Comparison of ENCODE assay signal across 11 cellular contexts in genomic region chr15:89468808-89469207, GRCh38. TPM values are rescaled to one million over a fixed set of nuclear protein-coding genes. Genes with fewer than 3 reads are reported as not detected.
DNase-seq lines count a peak whose midpoint lies in the region; ATAC-seq and TF ChIP-seq lines count a peak whose summit lies in the region.
"Not testable (repeated sequence)": the region's sequence is repeated elsewhere in the genome, so short reads cannot be mapped to it uniquely, and the experiment has no call there.
"Had no signal": no experiment of that assay in that cellular context is flagged by ENCODE, and none has a peak within 500 bp of the region (broad histone marks: within the 10 kb centered on the region; RNA-seq: fewer than 3 reads in every experiment).

No MANE protein-coding gene starts in this region.

- H3K4me3 ChIP-seq in IMR-90 (ENCODE audit: insufficient read depth, low read depth, low read length); RWPE2 (ENCODE audit: severe bottlenecking): not testable (repeated sequence)

- not testable (repeated sequence) for H3K36me3 Mint-ChIP-seq in H9 (ENCODE audit: insufficient read depth in 1 of 3, low read depth in 3 of 3); glutamatergic neuron (ENCODE audit: unreplicated experiment)

- not testable (repeated sequence) for H2BK5ac ChIP-seq in H9 (ENCODE audit: insufficient read length, low read length); IMR-90 (ENCODE audit: low read depth, low read length, poor library complexity, severe bottlenecking)

- H3K4ac ChIP-seq in H9 (ENCODE audit: low read depth, low read length); IMR-90 (ENCODE audit: low read depth, low read length): not testable (repeated sequence)

- TF ChIP-seq POLR2A in IMR-90 (IDR thresholded peaks at IDR 0.05; ENCODE audit: low read depth, low read length), result not testable (repeated sequence)

- H3K4me3 Mint-ChIP-seq in H9, result peak overlapping the region in 1 of 2 experiments; percentile 17; a peak in 2 of 5 replicates
- not testable (repeated sequence) for H3K4me3 Mint-ChIP-seq in glutamatergic neuron (ENCODE audit: unreplicated experiment)

- H3K27me3 ChIP-seq in H9 (ENCODE audit: insufficient read depth, low read length); RWPE2 (ENCODE audit: insufficient read depth, poor library complexity, severe bottlenecking): not testable (repeated sequence)
- peaks cover 29% of the 10 kb centered on the region for H3K27me3 ChIP-seq in IMR-90 (ENCODE audit: control insufficient read depth, insufficient read depth, low read length)

- H2BK12ac ChIP-seq in H9 (ENCODE audit: insufficient read length, low read depth, low read length), result not testable (repeated sequence)

- peak overlapping the region in 2 of 3 experiments; percentile 31 to 85; a peak in 4 of 7 replicates for H3K27ac Mint-ChIP-seq in H9
- peak overlapping the region; percentile 22 for H3K27ac Mint-ChIP-seq in glutamatergic neuron (ENCODE audit: unreplicated experiment)

- not testable (repeated sequence) for H3K4me1 ChIP-seq in H9 (ENCODE audit: insufficient read depth, low read length); IMR-90 (ENCODE audit: control insufficient read depth, insufficient read depth, low read length)
- H3K4me1 ChIP-seq in RWPE2 (ENCODE audit: insufficient read depth, poor library complexity, severe bottlenecking), result peaks cover 12% of the 10 kb centered on the region

- H3K79me1 ChIP-seq in H9 (ENCODE audit: insufficient read depth, low read depth, low read length, poor library complexity, severe bottlenecking); IMR-90 (ENCODE audit: low read depth in 1 of 2, low read length in 2 of 2): not testable (repeated sequence)

- WGBS in H9 (ENCODE audit: extremely low coverage, insufficient read length, low lambda C conversion rate), result no CpG with 5 or more reads among the region's 1 CpG
- no CpG with 5 or more reads among the region's 1 CpG for WGBS in IMR-90 (ENCODE audit: extremely low coverage in 2 of 2, insufficient read length in 1 of 2), 2 experiments

- H2BK20ac ChIP-seq in H9 (ENCODE audit: low read depth, low read length, poor library complexity, severe bottlenecking); IMR-90 (ENCODE audit: low read depth, low read length): not testable (repeated sequence)

- H3K14ac ChIP-seq in H9 (ENCODE audit: insufficient read depth, low read length); IMR-90 (replicated peaks; ENCODE audit: low read depth, low read length): not testable (repeated sequence)

- not testable (repeated sequence) for H3K23me2 ChIP-seq in H9 (ENCODE audit: insufficient read length, low read depth, low read length, poor library complexity, severe bottlenecking)

- not testable (repeated sequence) for H2AFZ ChIP-seq in H9 (ENCODE audit: low read length); IMR-90 (replicated peaks; ENCODE audit: low read length, poor library complexity)

- DNase-seq in A172 (ENCODE audit: low spot score), result peak; percentile 56
- DNase-seq in H9; RWPE2 (ENCODE audit: low spot score); glutamatergic neuron: not testable (repeated sequence)
- peak; percentile 5 for DNase-seq in IMR-90
- peak; percentile 25 for DNase-seq in astrocyte of the hippocampus (ENCODE audit: low read depth, low spot score)
- peak; percentile 26 for DNase-seq in dermis blood vessel endothelial cell
- peak; percentile 71 for DNase-seq in kidney tubule cell (ENCODE audit: low spot score)

- H4K20me1 ChIP-seq in H9 (ENCODE audit: control insufficient read depth, insufficient read depth, insufficient read length); IMR-90 (ENCODE audit: insufficient read depth, low read length): not testable (repeated sequence)

- dilution Hi-C loops in IMR-90 (cut with HindIII; ENCODE audit: low sequenced_read_pairs, unreplicated experiment), result not testable (repeated sequence)

- not testable (repeated sequence) for H2BK15ac ChIP-seq in H9 (ENCODE audit: low read depth, low read length); IMR-90 (ENCODE audit: low read depth, low read length)

- not testable (repeated sequence) for H3K18ac ChIP-seq in H9 (ENCODE audit: insufficient read length, low read depth, low read length); IMR-90 (ENCODE audit: low read depth, low read length)

- H4K91ac ChIP-seq in H9 (ENCODE audit: insufficient read length, low read depth, low read length); IMR-90 (ENCODE audit: insufficient read depth, low read depth, low read length): not testable (repeated sequence)

- H3K9me1 ChIP-seq in IMR-90 (ENCODE audit: insufficient read depth, low read length), result not testable (repeated sequence)

- H3K23ac ChIP-seq in H9 (ENCODE audit: insufficient read length, low read depth, low read length); IMR-90 (ENCODE audit: low read depth, low read length): not testable (repeated sequence)

- CTCF ChIA-PET in IMR-90 (lab: Yijun Ruan, JAX), result not testable (repeated sequence)

- H3K9me3 Mint-ChIP-seq in H9; glutamatergic neuron (ENCODE audit: unreplicated experiment): not testable (repeated sequence)

- not testable (repeated sequence) for H3K79me2 ChIP-seq in H9 (ENCODE audit: insufficient read depth, low read length)

- H3K27ac ChIP-seq in H9 (ENCODE audit: insufficient read length, low read depth, low read length) (peak overlapping the region; percentile 33), RWPE2 (ENCODE audit: poor library complexity, severe bottlenecking) (peak overlapping the region; percentile 31)
- not testable (repeated sequence) for H3K27ac ChIP-seq in IMR-90 (ENCODE audit: insufficient read depth, low read length)

- not testable (repeated sequence) for H2AK9ac ChIP-seq in IMR-90 (replicated peaks; ENCODE audit: low read depth, low read length, poor library complexity)

- not testable (repeated sequence) for H3K4me2 ChIP-seq in H9 (ENCODE audit: insufficient read depth, insufficient read length, low read length); IMR-90 (ENCODE audit: low read depth, low read length)

- not testable (repeated sequence) for TF ChIP-seq CTCF in H9 (conservative IDR thresholded peaks at IDR 0.05); IMR-90 (conservative IDR thresholded peaks at IDR 0.05; ENCODE audit: low read depth, low read length); RWPE2 (IDR thresholded peaks at IDR 0.05; ENCODE audit: poor library complexity, severe bottlenecking); glutamatergic neuron (IDR thresholded peaks at IDR 0.05; ENCODE audit: partially characterized antibody, unreplicated experiment)

- H4K8ac ChIP-seq in H9 (replicated peaks; ENCODE audit: insufficient read length, low read depth, low read length); IMR-90 (ENCODE audit: low read depth in 2 of 2, low read length in 2 of 2): not testable (repeated sequence)

- H3K9me3 ChIP-seq in H9 (ENCODE audit: control insufficient read depth, low read depth, low read length); IMR-90 (ENCODE audit: control insufficient read depth, insufficient read depth, low read length); RWPE2 (ENCODE audit: severe bottlenecking): not testable (repeated sequence)

- in situ Hi-C loops in IMR-90 (cut with MboI; ENCODE audit: low sequenced_read_pairs), result not testable (repeated sequence)

- intact Hi-C loops in IMR-90 (cut with micrococcal nuclease), result not testable (repeated sequence)

- not testable (repeated sequence) for H3K56ac ChIP-seq in H9 (ENCODE audit: insufficient read length, low read depth, low read length); IMR-90 (ENCODE audit: extremely low read depth, insufficient read depth, low read length)

- H4K5ac ChIP-seq in H9 (ENCODE audit: insufficient read length, low read depth, low read length); IMR-90 (ENCODE audit: low read depth, low read length): not testable (repeated sequence)

- H2BK120ac ChIP-seq in H9 (ENCODE audit: low read depth, low read length, poor library complexity, severe bottlenecking); IMR-90 (ENCODE audit: low read depth, low read length): not testable (repeated sequence)

- POLR2A ChIA-PET in IMR-90 (lab: Charles Lee; ENCODE audit: unreplicated experiment), result not testable (repeated sequence)

- not testable (repeated sequence) for BruUV-seq in IMR-90 (replicated peaks; lab: Mats Ljungman, UMichigan)

- H3T11ph ChIP-seq in H9 (ENCODE audit: low read length), result not testable (repeated sequence)

- not testable (repeated sequence) for H3K36me3 ChIP-seq in IMR-90 (ENCODE audit: control insufficient read depth, insufficient read depth, low read length); RWPE2 (ENCODE audit: low read depth)

- ATAC-seq in IMR-90 (ENCODE audit: low read depth), result not testable (repeated sequence)
- ATAC-seq in RWPE2 (ENCODE audit: low read depth), result peak; percentile 88

- peaks cover 17% of the 10 kb centered on the region for H3K27me3 Mint-ChIP-seq in H9 (ENCODE audit: low read depth)
- H3K27me3 Mint-ChIP-seq in glutamatergic neuron (ENCODE audit: unreplicated experiment), result not testable (repeated sequence)

- H2AK5ac ChIP-seq in H9 (ENCODE audit: insufficient read length, low read length); IMR-90 (ENCODE audit: low read depth, low read length): not testable (repeated sequence)

- not testable (repeated sequence) for TF ChIP-seq RAD21 in IMR-90 (IDR thresholded peaks at IDR 0.05; ENCODE audit: low read length)

- peaks cover 28 to 29% of the 10 kb centered on the region in 2 experiments for H3K4me1 Mint-ChIP-seq in H9
- not testable (repeated sequence) for H3K4me1 Mint-ChIP-seq in glutamatergic neuron (ENCODE audit: low read depth, unreplicated experiment)

- not testable (repeated sequence) for H3K9ac ChIP-seq in H9 (ENCODE audit: extremely low read depth, insufficient read length, low read length); IMR-90 (ENCODE audit: low read depth, low read length)

RNA-seq across cellular contexts. Expression of gene RHCG, which starts 27.6 kb away (rescaled TPM):
- not detected in 2 replicates for total RNA-seq in A172 (2014; rRNA removed; shearing (Covaris generic))
- total RNA-seq in H9 (2021) (0.28 and 0.31 TPM in 2 replicates), IMR-90 (2012; rRNA removed) (not detected in 2 replicates), dermis blood vessel endothelial cell (not detected in 2 replicates), glutamatergic neuron (ENCODE audit: unreplicated experiment) (not detected)
- polyA plus RNA-seq in IMR-90 (2012; rRNA removed), result not detected in 2 replicates
- not detected in 2 replicates for polyA plus RNA-seq in IMR-90 (2012; cell fraction: cytosol; rRNA removed)
- polyA plus RNA-seq in IMR-90 (2012; cell fraction: nucleus; rRNA removed; ENCODE audit: low replicate concordance), result not detected in 2 replicates
- total RNA-seq: HepG2 had no signal
- polyA plus RNA-seq: AG04450, CD14-positive monocyte, HepG2 had no signal
